In the genomic region with DNA sequence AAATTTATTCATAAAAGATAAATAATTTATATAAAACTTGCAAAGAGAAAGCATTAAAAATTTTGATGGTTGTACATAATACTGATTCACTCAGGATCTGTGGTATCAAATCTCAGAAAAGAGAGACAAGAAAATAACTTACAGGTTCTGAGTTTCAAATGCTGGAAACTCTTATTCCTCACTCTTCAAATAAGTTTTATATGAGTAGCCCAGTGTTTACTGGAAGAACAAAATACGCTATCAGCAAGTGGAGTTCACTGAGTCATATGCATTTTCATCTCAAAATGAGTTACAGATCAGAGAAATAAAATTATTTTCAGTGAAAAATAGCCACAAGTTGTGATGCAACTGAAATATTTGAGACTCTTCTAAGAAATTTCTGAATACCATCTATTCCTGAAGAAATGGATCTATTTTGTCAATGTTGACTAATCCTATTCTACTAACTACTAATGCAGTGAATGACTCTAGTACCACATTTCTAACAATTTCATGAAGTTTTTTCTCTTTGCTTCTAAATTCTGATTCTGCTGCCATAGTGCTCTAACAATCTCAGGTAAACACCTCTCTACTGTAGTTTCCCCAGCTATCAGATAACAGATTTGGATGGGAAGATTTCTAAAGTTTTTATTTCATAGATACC, we compare ENCODE assay signal across 19 cellular contexts.
"Had no signal": no experiment of that assay in that cellular context is flagged by ENCODE, and none has a peak within 500 bp of the region (broad histone marks: within the 10 kb centered on the region; RNA-seq: fewer than 3 reads in every experiment).

No MANE protein-coding gene starts in this region.

- H3K4me1 Mint-ChIP-seq: memory B cell, nephron progenitor cell, WTC11 had no signal

- H3K27me3 Mint-ChIP-seq: activated CD4-positive, alpha-beta T cell treated with anti-CD3 and anti-CD28 coated beads, Interleukin-2, amount 10 ng/mL, durations not matched to agents 24 days and 14 days; activated naive CD4-positive, alpha-beta T cell treated with anti-CD3 and anti-CD28 coated beads, Interleukin-2, amount 50 U/mL, for 24 hours; central memory CD8-positive, alpha-beta T cell; memory B cell had no signal

- H3K4me3 Mint-ChIP-seq: activated CD4-positive, alpha-beta T cell treated with anti-CD3 and anti-CD28 coated beads, Interleukin-2, amount 10 ng/mL, durations not matched to agents 24 days and 14 days; activated naive CD4-positive, alpha-beta T cell treated with anti-CD3 and anti-CD28 coated beads, Interleukin-2, amount 50 U/mL, for 24 hours; central memory CD8-positive, alpha-beta T cell; memory B cell; nephron progenitor cell; T-helper 1 cell treated with Interleukin-12 subunit alpha and Interleukin-12 subunit beta and Interleukin-4 antibody, amounts not matched to agents 30 μg/mL and 1 μg/mL, for 36 hours; WTC11 had no signal

- H3K27ac Mint-ChIP-seq: activated CD4-positive, alpha-beta T cell treated with anti-CD3 and anti-CD28 coated beads, Interleukin-2, amount 10 ng/mL, durations not matched to agents 24 days and 14 days; activated naive CD4-positive, alpha-beta T cell treated with anti-CD3 and anti-CD28 coated beads, Interleukin-2, amount 50 U/mL, for 24 hours; memory B cell; nephron progenitor cell; T-helper 1 cell treated with Interleukin-12 subunit alpha and Interleukin-12 subunit beta and Interleukin-4 antibody, amounts not matched to agents 30 μg/mL and 1 μg/mL, for 36 hours; WTC11 had no signal

- H3K9me3 Mint-ChIP-seq: central memory CD8-positive, alpha-beta T cell; memory B cell; nephron progenitor cell; T-helper 1 cell treated with Interleukin-12 subunit alpha and Interleukin-12 subunit beta and Interleukin-4 antibody, amounts not matched to agents 30 μg/mL and 1 μg/mL, for 36 hours; WTC11 had no signal

- DNase-seq: activated CD4-positive, alpha-beta T cell treated with anti-CD3 and anti-CD28 coated beads, Interleukin-2, amount 10 ng/mL, durations not matched to agents 24 days and 14 days; activated CD8-positive, alpha-beta memory T cell treated with anti-CD3 and anti-CD28 coated beads for 24 hours; activated effector memory CD4-positive, alpha-beta T cell treated with anti-CD3 and anti-CD28 coated beads, Interleukin-2, amount 50 U/mL, for 16 hours; amniotic stem cell; heart right ventricle; left colon; nephron progenitor cell; right cardiac atrium; stimulated activated CD4-positive, alpha-beta T cell treated with anti-CD3 and anti-CD28 coated beads, Interleukin-12 subunit alpha, Interleukin-12 subunit beta, amount 100 ng/mL, for 4 hours; stimulated activated CD4-positive, alpha-beta T cell treated with anti-CD3 and anti-CD28 coated beads, Interleukin-4, amount 100 ng/mL, for 4 hours; stomach; T1000; transverse colon had no signal

- H3K36me3 Mint-ChIP-seq: WTC11 had no signal

- ATAC-seq: gastroesophageal sphincter, heart right ventricle, left colon, right cardiac atrium, WTC11 had no signal
